8 cellular contexts compared by ENCODE assay signal in genomic region chr17:79840204-79840988, GRCh38. TPM values are rescaled to one million over a fixed set of nuclear protein-coding genes. Genes with fewer than 3 reads are reported as not detected.
DNase-seq lines count a peak whose midpoint lies in the region; ATAC-seq and TF ChIP-seq lines count a peak whose summit lies in the region.

No MANE protein-coding gene starts in this region.

- CTCF ChIA-PET in IMR-90 (lab: Yijun Ruan, JAX): interaction anchor here (1.4 to 2.5 kb wide), 4 partner anchors 9 to 154 kb away, joined by 3 to 12 read pairs (median 6); no protein-coding TSS in a partner anchor

- peaks cover 44% of the 10 kb centered on the region for H3K4me1 Mint-ChIP-seq in activated naive CD4-positive, alpha-beta T cell treated with anti-CD3 and anti-CD28 coated beads, Interleukin-2, amount 50 U/mL, for 24 hours

- H3K9me3 ChIP-seq in IMR-90 (ENCODE audit: control insufficient read depth, insufficient read depth, low read length) (peaks cover 6% of the 10 kb centered on the region; the same call in 1 of the 2 replicates), skeletal muscle satellite cell (replicated peaks; ENCODE audit: low read length) (no peaks in the 10 kb centered on the region)

- H3K9ac ChIP-seq in IMR-90 (ENCODE audit: low read depth, low read length) (no peak overlapping the region), skeletal muscle satellite cell (ENCODE audit: low read depth, low read length) (no peak overlapping the region)

- peak overlapping the region; percentile 68; the same call in 1 of the 2 replicates for H3K14ac ChIP-seq in IMR-90 (replicated peaks; ENCODE audit: low read depth, low read length)

- H4K5ac ChIP-seq in IMR-90 (ENCODE audit: low read depth, low read length): no peak overlapping the region; the same call in 1 of the 2 replicates

- dilution Hi-C loops in IMR-90 (cut with HindIII; ENCODE audit: low sequenced_read_pairs, unreplicated experiment): no loop called here

- peaks cover under 1% of the 10 kb centered on the region; the same call in 1 of the 2 replicates for H3K36me3 ChIP-seq in IMR-90 (ENCODE audit: control insufficient read depth, insufficient read depth, low read length)
- peaks cover 5% of the 10 kb centered on the region for H3K36me3 ChIP-seq in skeletal muscle satellite cell (ENCODE audit: insufficient read depth, low read length)

- H4K8ac ChIP-seq in IMR-90 (ENCODE audit: low read depth in 2 of 2, low read length in 2 of 2): peak overlapping the region in 1 of 2 experiments; percentile 56; a peak in 2 of 4 replicates

- no peak overlapping the region for H2BK5ac ChIP-seq in IMR-90 (ENCODE audit: low read depth, low read length, poor library complexity, severe bottlenecking)

- H3K27ac Mint-ChIP-seq in activated naive CD4-positive, alpha-beta T cell treated with anti-CD3 and anti-CD28 coated beads, Interleukin-2, amount 50 U/mL, for 24 hours: no peak overlapping the region

- peaks cover 14% of the 10 kb centered on the region for H3K27me3 Mint-ChIP-seq in activated naive CD4-positive, alpha-beta T cell treated with anti-CD3 and anti-CD28 coated beads, Interleukin-2, amount 50 U/mL, for 24 hours

- no peak overlapping the region for H3K18ac ChIP-seq in IMR-90 (ENCODE audit: low read depth, low read length)

- H3K56ac ChIP-seq in IMR-90 (ENCODE audit: extremely low read depth, insufficient read depth, low read length): no peak overlapping the region

- H4K20me1 ChIP-seq in IMR-90 (ENCODE audit: insufficient read depth, low read length): peaks cover 31% of the 10 kb centered on the region

- peaks cover 40% of the 10 kb centered on the region for H3K27me3 ChIP-seq in IMR-90 (ENCODE audit: control insufficient read depth, insufficient read depth, low read length)
- H3K27me3 ChIP-seq in skeletal muscle satellite cell (ENCODE audit: control insufficient read depth, insufficient read depth, low read length): peaks cover 42% of the 10 kb centered on the region

- H3K4ac ChIP-seq in IMR-90 (ENCODE audit: low read depth, low read length): peak overlapping the region; percentile 76

- H2AK9ac ChIP-seq in IMR-90 (replicated peaks; ENCODE audit: low read depth, low read length, poor library complexity): peak overlapping the region; percentile 92

- peak overlapping the region; percentile 92 for H2AFZ ChIP-seq in IMR-90 (replicated peaks; ENCODE audit: low read length, poor library complexity)

- no peaks in the 10 kb centered on the region for H3K9me3 Mint-ChIP-seq in activated naive CD4-positive, alpha-beta T cell treated with anti-CD3 and anti-CD28 coated beads, Interleukin-2, amount 50 U/mL, for 24 hours

- H3K4me2 ChIP-seq in IMR-90 (ENCODE audit: low read depth, low read length) (peak overlapping the region; percentile 69), skeletal muscle satellite cell (ENCODE audit: low read length) (peak overlapping the region; percentile 78)

- H4K91ac ChIP-seq in IMR-90 (ENCODE audit: insufficient read depth, low read depth, low read length): peak overlapping the region; percentile 67

- H3K4me1 ChIP-seq in IMR-90 (ENCODE audit: control insufficient read depth, insufficient read depth, low read length) (peaks cover 23% of the 10 kb centered on the region), skeletal muscle satellite cell (ENCODE audit: control insufficient read depth, insufficient read depth, low read length) (peaks cover 40% of the 10 kb centered on the region)

- in situ Hi-C loops in IMR-90 (cut with MboI; ENCODE audit: low sequenced_read_pairs): loop anchor here (10.0 kb wide), 1 partner anchor 144 kb away; no protein-coding TSS in a partner anchor

- WGBS in IMR-90 (ENCODE audit: extremely low coverage in 2 of 2, insufficient read length in 1 of 2), 2 experiments: 2% methylated on average over 46 of the region's 78 CpGs; no CpG with 5 or more reads in 1 of the 2 experiments

- 0 out of 2 replicates have a peak overlapping the region, but pooled peaks have one; percentile 12 for H2BK20ac ChIP-seq in IMR-90 (ENCODE audit: low read depth, low read length)

- peak overlapping the region; percentile 94 for H3K23ac ChIP-seq in IMR-90 (ENCODE audit: low read depth, low read length)

- intact Hi-C loops in IMR-90 (cut with micrococcal nuclease) (no loop called here), left ventricle myocardium superior (cut with micrococcal nuclease) (no loop called here)

- H3K27ac ChIP-seq in C4-2B (peak overlapping the region; percentile 94), IMR-90 (ENCODE audit: insufficient read depth, low read length) (no peak overlapping the region)

- H2BK15ac ChIP-seq in IMR-90 (ENCODE audit: low read depth, low read length): no peak overlapping the region; the same call in 2 of the 3 replicates

- H2AK5ac ChIP-seq in IMR-90 (ENCODE audit: low read depth, low read length): peak overlapping the region; percentile 77; the same call in 1 of the 2 replicates

- peaks cover 10 to 31% of the 10 kb centered on the region in 2 experiments; a peak in 3 of 4 replicates for H3K79me1 ChIP-seq in IMR-90 (ENCODE audit: low read depth in 1 of 2, low read length in 2 of 2)

- peak overlapping the region; percentile 62 for H3K4me3 Mint-ChIP-seq in activated naive CD4-positive, alpha-beta T cell treated with anti-CD3 and anti-CD28 coated beads, Interleukin-2, amount 50 U/mL, for 24 hours

- no peak for ATAC-seq in IMR-90 (ENCODE audit: low read depth)
- ATAC-seq in left ventricle myocardium superior: peak; percentile 2
- ATAC-seq in HG03095 (IDR thresholded peaks at IDR 0.05; ENCODE audit: unreplicated experiment): no peak
- ATAC-seq in HG02763 (IDR thresholded peaks at IDR 0.05; ENCODE audit: unreplicated experiment): no peak

- no TSS peak for BruUV-seq in IMR-90 (replicated peaks; lab: Mats Ljungman, UMichigan)

- H3K36me3 Mint-ChIP-seq in activated naive CD4-positive, alpha-beta T cell treated with anti-CD3 and anti-CD28 coated beads, Interleukin-2, amount 50 U/mL, for 24 hours: no peaks in the 10 kb centered on the region

- H3K4me3 ChIP-seq in IMR-90 (ENCODE audit: insufficient read depth, low read depth, low read length) (peak overlapping the region; percentile 53), skeletal muscle satellite cell (ENCODE audit: low read length) (peak overlapping the region; percentile 70)

- no peak for TF ChIP-seq CTCF in C4-2B (conservative IDR thresholded peaks at IDR 0.05)
- peak; percentile 34 for TF ChIP-seq CTCF in IMR-90 (conservative IDR thresholded peaks at IDR 0.05; ENCODE audit: low read depth, low read length)

- POLR2A ChIA-PET in IMR-90 (lab: Charles Lee; ENCODE audit: unreplicated experiment): no interaction called here

- DNase-seq in IMR-90 (peak; percentile 31), left ventricle myocardium superior (peak; percentile 85), NCI-H226 (no peak)

- peak overlapping the region; percentile 56 for H2BK120ac ChIP-seq in IMR-90 (ENCODE audit: low read depth, low read length)

- 0 out of 2 replicates have a peak, but pooled peaks cover 2% of the 10 kb centered on the region for H3K9me1 ChIP-seq in IMR-90 (ENCODE audit: insufficient read depth, low read length)

- TF ChIP-seq RAD21 in IMR-90 (IDR thresholded peaks at IDR 0.05; ENCODE audit: low read length): no peak

- no peak for TF ChIP-seq POLR2A in IMR-90 (IDR thresholded peaks at IDR 0.05; ENCODE audit: low read depth, low read length)

TF ChIP-seq in IMR-90, 13 proteins besides CTCF, POLR2A, EP300 and RAD21 (continues in another document):
- TF ChIP-seq, protein P1, sequence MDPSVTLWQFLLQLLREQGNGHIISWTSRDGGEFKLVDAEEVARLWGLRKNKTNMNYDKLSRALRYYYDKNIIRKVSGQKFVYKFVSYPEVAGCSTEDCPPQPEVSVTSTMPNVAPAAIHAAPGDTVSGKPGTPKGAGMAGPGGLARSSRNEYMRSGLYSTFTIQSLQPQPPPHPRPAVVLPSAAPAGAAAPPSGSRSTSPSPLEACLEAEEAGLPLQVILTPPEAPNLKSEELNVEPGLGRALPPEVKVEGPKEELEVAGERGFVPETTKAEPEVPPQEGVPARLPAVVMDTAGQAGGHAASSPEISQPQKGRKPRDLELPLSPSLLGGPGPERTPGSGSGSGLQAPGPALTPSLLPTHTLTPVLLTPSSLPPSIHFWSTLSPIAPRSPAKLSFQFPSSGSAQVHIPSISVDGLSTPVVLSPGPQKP (IDR thresholded peaks at IDR 0.05; ENCODE audit: borderline replicate concordance, low read depth, low read length): no peak
- TF ChIP-seq SMC3 (IDR thresholded peaks at IDR 0.05; ENCODE audit: low read depth, low read length) (no peak), MAZ (IDR thresholded peaks at IDR 0.05; ENCODE audit: borderline replicate concordance, low read depth, low read length) (no peak), MAFK (IDR thresholded peaks at IDR 0.05; ENCODE audit: low read depth, low read length) (no peak), BHLHE40 (IDR thresholded peaks at IDR 0.05; ENCODE audit: low read depth, low read length) (peak; percentile 62; the same call in 1 of the 2 replicates), RCOR1 (IDR thresholded peaks at IDR 0.05; ENCODE audit: insufficient replicate concordance, low read length) (no peak), MXI1 (IDR thresholded peaks at IDR 0.05; ENCODE audit: borderline replicate concordance, low read depth, low read length) (no peak), CHD1 (IDR thresholded peaks at IDR 0.05; ENCODE audit: low read depth, low read length) (no peak), FOS (IDR thresholded peaks at IDR 0.05; ENCODE audit: low read depth, low read length) (no peak), CEBPB (IDR thresholded peaks at IDR 0.05; ENCODE audit: low read depth, low read length) (peak; percentile 97)
- TF ChIP-seq, protein P2, sequence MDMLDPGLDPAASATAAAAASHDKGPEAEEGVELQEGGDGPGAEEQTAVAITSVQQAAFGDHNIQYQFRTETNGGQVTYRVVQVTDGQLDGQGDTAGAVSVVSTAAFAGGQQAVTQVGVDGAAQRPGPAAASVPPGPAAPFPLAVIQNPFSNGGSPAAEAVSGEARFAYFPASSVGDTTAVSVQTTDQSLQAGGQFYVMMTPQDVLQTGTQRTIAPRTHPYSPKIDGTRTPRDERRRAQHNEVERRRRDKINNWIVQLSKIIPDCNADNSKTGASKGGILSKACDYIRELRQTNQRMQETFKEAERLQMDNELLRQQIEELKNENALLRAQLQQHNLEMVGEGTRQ (IDR thresholded peaks at IDR 0.05; ENCODE audit: low read depth, low read length): 0 out of 2 replicates have a peak, but pooled peaks have one; percentile 19

RNA-seq across cellular contexts. Expression of gene CBX4, which starts 1.2 kb away (rescaled TPM):
- total RNA-seq in IMR-90 (2012; rRNA removed): 3.2 and 5.3 TPM in 2 replicates
- polyA plus RNA-seq in IMR-90 (2012; rRNA removed): 9.4 and 12.9 TPM in 2 replicates
- polyA plus RNA-seq in IMR-90 (2012; cell fraction: cytosol; rRNA removed): 13.2 and 18.5 TPM in 2 replicates
- polyA plus RNA-seq in IMR-90 (2012; cell fraction: nucleus; rRNA removed; ENCODE audit: low replicate concordance): 21.8 and 29.2 TPM in 2 replicates
- total RNA-seq in left ventricle myocardium superior: 27.4 TPM
- 9.9 and 10.9 TPM in 2 replicates for total RNA-seq in skeletal muscle satellite cell (2012; rRNA removed)

RNA-seq across cellular contexts. Expression of gene CBX8, which starts 43.5 kb away (rescaled TPM):
- 5.3 and 5.4 TPM in 2 replicates for total RNA-seq in IMR-90 (2012; rRNA removed)
- 2.4 and 3.2 TPM in 2 replicates for polyA plus RNA-seq in IMR-90 (2012; rRNA removed)
- 0.49 and 1.0 TPM in 2 replicates for polyA plus RNA-seq in IMR-90 (2012; cell fraction: cytosol; rRNA removed)
- 1.4 and 2.6 TPM in 2 replicates for polyA plus RNA-seq in IMR-90 (2012; cell fraction: nucleus; rRNA removed; ENCODE audit: low replicate concordance)
- total RNA-seq in left ventricle myocardium superior: 8.2 TPM
- total RNA-seq in skeletal muscle satellite cell (2012; rRNA removed): 1.5 and 3.5 TPM in 2 replicates
